ENCODE assay signal across 9 cellular contexts in the genomic region with DNA sequence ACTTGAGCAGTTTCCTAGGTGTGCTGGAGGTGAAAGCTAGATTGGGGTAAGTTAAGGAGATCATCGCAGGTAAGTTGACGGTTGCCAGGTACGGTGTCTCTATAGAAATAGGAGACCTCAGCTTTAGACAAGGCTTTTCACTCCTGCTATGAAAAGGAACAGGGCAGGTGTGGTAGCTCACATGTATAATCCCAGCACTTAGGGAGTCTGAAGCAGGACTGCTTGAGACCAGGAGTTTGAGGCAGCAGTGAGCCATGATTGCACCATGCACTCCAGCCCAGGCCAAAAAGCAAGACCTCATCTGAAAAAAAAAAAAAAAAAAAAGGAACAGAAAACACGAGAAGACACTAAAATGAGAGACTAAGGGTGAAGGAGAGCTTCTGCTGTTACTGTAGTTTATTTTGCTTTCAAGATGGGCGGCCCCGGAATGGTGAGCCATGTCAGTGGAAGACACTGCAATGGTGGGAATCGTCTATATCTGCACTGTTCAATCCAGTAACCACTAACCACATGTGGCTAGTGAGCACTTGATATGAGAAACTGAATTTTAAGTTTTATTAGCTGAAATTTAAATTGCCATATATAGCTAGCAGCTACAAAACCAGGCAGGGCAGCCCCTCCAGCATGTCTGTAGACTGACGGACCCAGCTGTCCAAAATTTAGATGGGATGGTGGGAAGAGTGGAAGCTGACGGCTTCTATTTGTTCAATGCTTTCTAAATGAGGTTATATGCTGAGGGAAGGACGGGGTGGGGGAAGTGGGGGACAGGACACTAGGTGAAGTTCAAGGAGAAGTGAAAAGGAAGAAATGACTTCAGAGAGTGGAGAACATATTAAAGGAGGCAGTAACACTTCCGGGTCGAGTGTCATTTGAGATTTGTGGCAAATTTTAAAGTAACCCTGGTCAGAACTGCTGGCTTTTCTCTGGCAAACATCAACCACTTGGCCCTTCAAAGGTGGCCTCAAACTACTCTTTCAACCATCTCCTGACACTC. TPM values are rescaled to one million over a fixed set of nuclear protein-coding genes. Genes with fewer than 3 reads are reported as not detected.
DNase-seq lines count a peak whose midpoint lies in the region; ATAC-seq and TF ChIP-seq lines count a peak whose summit lies in the region.
"Had no signal": no experiment of that assay in that cellular context is flagged by ENCODE, and none has a peak within 500 bp of the region (broad histone marks: within the 10 kb centered on the region; RNA-seq: fewer than 3 reads in every experiment).

No MANE protein-coding gene starts in this region.

- no peaks in the 10 kb centered on the region for H3K27me3 Mint-ChIP-seq in activated CD8-positive, alpha-beta T cell treated with anti-CD3 and anti-CD28 coated beads for 36 hours
- H3K27me3 Mint-ChIP-seq in WTC11 (ENCODE audit: low read depth) (no peaks in the 10 kb centered on the region), Caco-2 (ENCODE audit: insufficient read depth, unreplicated experiment) (no peaks in the 10 kb centered on the region)

- H3K9me3 ChIP-seq in Caco-2: no peaks in the 10 kb centered on the region
- H3K9me3 ChIP-seq: Peyer's patch had no signal

- no TSS peak for BruUV-seq in Caco-2 (replicated peaks; lab: Mats Ljungman, UMichigan)

- POLR2A ChIA-PET in activated CD8-positive, alpha-beta T cell treated with anti-CD3 and anti-CD28 coated beads for 36 hours (lab: Charles Lee): interaction anchor here (1.2 to 3.5 kb wide), 4 partner anchors 9 to 23 kb away, joined by 10 to 16 read pairs (median 12); a partner anchor contains a TSS
- POLR2A ChIA-PET in WTC11 (lab: Charles Lee): interaction anchor here (0.7 kb wide), 1 partner anchor 1181 kb away, joined by 4 read pairs; no protein-coding TSS in a partner anchor
- POLR2A ChIA-PET in Caco-2 (lab: Charles Lee): no interaction called here

- H3K4me1 ChIP-seq in Caco-2: peaks cover 11% of the 10 kb centered on the region

- H3K4me3 Mint-ChIP-seq in activated CD8-positive, alpha-beta T cell treated with anti-CD3 and anti-CD28 coated beads for 36 hours: no peak overlapping the region
- H3K4me3 Mint-ChIP-seq in WTC11: no peak overlapping the region
- no peak overlapping the region for H3K4me3 Mint-ChIP-seq in Caco-2 (ENCODE audit: unreplicated experiment)

- DNase-seq in CD1c-positive myeloid dendritic cell (ENCODE audit: extremely low spot score) (peak; percentile 72), AML-193 (lab: John Stamatoyannopoulos, UW) (no peak), WTC11 (ENCODE audit: low spot score) (no peak), Caco-2 (no peak), NCI-H69 (lab: John Stamatoyannopoulos, UW) (no peak)
- no peak for DNase-seq in activated CD8-positive, alpha-beta T cell treated with anti-CD3 and anti-CD28 coated beads for 36 hours
- DNase-seq: Peyer's patch had no signal

- ATAC-seq in GM18867 (IDR thresholded peaks at IDR 0.05; ENCODE audit: unreplicated experiment): peak; percentile 50
- peak; percentile 44 for ATAC-seq in HG02973 (IDR thresholded peaks at IDR 0.05; ENCODE audit: unreplicated experiment)
- ATAC-seq in activated CD8-positive, alpha-beta T cell treated with anti-CD3 and anti-CD28 coated beads for 36 hours: peak; percentile 15
- no peak for ATAC-seq in WTC11

- no peaks in the 10 kb centered on the region for H3K36me3 ChIP-seq in Caco-2 (ENCODE audit: control insufficient read depth, insufficient read depth, low read length)
- H3K36me3 ChIP-seq: Peyer's patch had no signal

- CTCF ChIA-PET in activated CD8-positive, alpha-beta T cell treated with anti-CD3 and anti-CD28 coated beads for 36 hours (lab: Charles Lee): interaction anchor here (1.8 to 3.0 kb wide), 2 partner anchors 49 to 284 kb away, joined by 6 to 7 read pairs; no protein-coding TSS in a partner anchor
- CTCF ChIA-PET in WTC11 (lab: Charles Lee): interaction anchor here (0.6 to 1.4 kb wide), 3 partner anchors 14 to 765 kb away, joined by 3 to 6 read pairs (median 3); no protein-coding TSS in a partner anchor
- CTCF ChIA-PET in Caco-2 (lab: Charles Lee): no interaction called here

- H3K4me1 Mint-ChIP-seq in activated CD8-positive, alpha-beta T cell treated with anti-CD3 and anti-CD28 coated beads for 36 hours (ENCODE audit: low read depth): peaks cover 94% of the 10 kb centered on the region
- H3K4me1 Mint-ChIP-seq in WTC11 (peaks cover 66% of the 10 kb centered on the region), Caco-2 (ENCODE audit: low read depth, unreplicated experiment) (peaks cover 21% of the 10 kb centered on the region)

- no peaks in the 10 kb centered on the region for H3K27me3 ChIP-seq in Caco-2 (replicated peaks; ENCODE audit: control insufficient read depth, insufficient read depth, low read length)
- H3K27me3 ChIP-seq: Peyer's patch had no signal

- peaks cover 68% of the 10 kb centered on the region for H3K36me3 Mint-ChIP-seq in activated CD8-positive, alpha-beta T cell treated with anti-CD3 and anti-CD28 coated beads for 36 hours (ENCODE audit: low read depth)
- H3K36me3 Mint-ChIP-seq in WTC11 (peaks cover 5% of the 10 kb centered on the region), Caco-2 (ENCODE audit: insufficient read depth, unreplicated experiment) (no peaks in the 10 kb centered on the region)

- TF ChIP-seq CTCF in activated CD8-positive, alpha-beta T cell treated with anti-CD3 and anti-CD28 coated beads for 36 hours (IDR thresholded peaks at IDR 0.05): no peak
- no peak for TF ChIP-seq CTCF in WTC11 (IDR thresholded peaks at IDR 0.05)
- TF ChIP-seq CTCF in Caco-2 (IDR thresholded peaks at IDR 0.05; ENCODE audit: insufficient read depth in 1 of 2, low read depth in 1 of 2, low read length in 1 of 2, severe bottlenecking in 1 of 2, unreplicated experiment in 1 of 2): no peak

- H3K27ac Mint-ChIP-seq in activated CD8-positive, alpha-beta T cell treated with anti-CD3 and anti-CD28 coated beads for 36 hours: peak overlapping the region; percentile 78
- H3K27ac Mint-ChIP-seq in WTC11 (no peak overlapping the region; the same call in 1 of the 2 replicates), Caco-2 (ENCODE audit: unreplicated experiment) (no peak overlapping the region)

- no peak overlapping the region for H3K4me3 ChIP-seq in Caco-2 (ENCODE audit: low read depth, low read length)
- H3K4me3 ChIP-seq: Peyer's patch had no signal

- peaks cover 9% of the 10 kb centered on the region for H3K9me3 Mint-ChIP-seq in activated CD8-positive, alpha-beta T cell treated with anti-CD3 and anti-CD28 coated beads for 36 hours
- no peaks in the 10 kb centered on the region; the same call in 1 of the 2 replicates for H3K9me3 Mint-ChIP-seq in WTC11
- no peaks in the 10 kb centered on the region for H3K9me3 Mint-ChIP-seq in Caco-2 (ENCODE audit: unreplicated experiment)

- intact Hi-C loops in activated CD8-positive, alpha-beta T cell treated with anti-CD3 and anti-CD28 coated beads for 36 hours (cut with micrococcal nuclease): no loop called here
- intact Hi-C loops in Caco-2 (cut with micrococcal nuclease; ENCODE audit: unreplicated experiment): no loop called here

TF ChIP-seq in WTC11, 78 proteins besides CTCF, POLR2A, EP300 and RAD21 (continues in another document):
- TF ChIP-seq EMX1 (CRISPR knock-in tag; IDR thresholded peaks at IDR 0.05): no peak
- no peak for TF ChIP-seq GABPB1 (CRISPR knock-in tag; IDR thresholded peaks at IDR 0.05)
- TF ChIP-seq, protein P1, sequence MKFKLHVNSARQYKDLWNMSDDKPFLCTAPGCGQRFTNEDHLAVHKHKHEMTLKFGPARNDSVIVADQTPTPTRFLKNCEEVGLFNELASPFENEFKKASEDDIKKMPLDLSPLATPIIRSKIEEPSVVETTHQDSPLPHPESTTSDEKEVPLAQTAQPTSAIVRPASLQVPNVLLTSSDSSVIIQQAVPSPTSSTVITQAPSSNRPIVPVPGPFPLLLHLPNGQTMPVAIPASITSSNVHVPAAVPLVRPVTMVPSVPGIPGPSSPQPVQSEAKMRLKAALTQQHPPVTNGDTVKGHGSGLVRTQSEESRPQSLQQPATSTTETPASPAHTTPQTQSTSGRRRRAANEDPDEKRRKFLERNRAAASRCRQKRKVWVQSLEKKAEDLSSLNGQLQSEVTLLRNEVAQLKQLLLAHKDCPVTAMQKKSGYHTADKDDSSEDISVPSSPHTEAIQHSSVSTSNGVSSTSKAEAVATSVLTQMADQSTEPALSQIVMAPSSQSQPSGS (CRISPR knock-in tag; IDR thresholded peaks at IDR 0.05; ENCODE audit: borderline replicate concordance, low read depth): no peak
- TF ChIP-seq RORB (CRISPR knock-in tag; IDR thresholded peaks at IDR 0.05): no peak
- TF ChIP-seq, protein P2, sequence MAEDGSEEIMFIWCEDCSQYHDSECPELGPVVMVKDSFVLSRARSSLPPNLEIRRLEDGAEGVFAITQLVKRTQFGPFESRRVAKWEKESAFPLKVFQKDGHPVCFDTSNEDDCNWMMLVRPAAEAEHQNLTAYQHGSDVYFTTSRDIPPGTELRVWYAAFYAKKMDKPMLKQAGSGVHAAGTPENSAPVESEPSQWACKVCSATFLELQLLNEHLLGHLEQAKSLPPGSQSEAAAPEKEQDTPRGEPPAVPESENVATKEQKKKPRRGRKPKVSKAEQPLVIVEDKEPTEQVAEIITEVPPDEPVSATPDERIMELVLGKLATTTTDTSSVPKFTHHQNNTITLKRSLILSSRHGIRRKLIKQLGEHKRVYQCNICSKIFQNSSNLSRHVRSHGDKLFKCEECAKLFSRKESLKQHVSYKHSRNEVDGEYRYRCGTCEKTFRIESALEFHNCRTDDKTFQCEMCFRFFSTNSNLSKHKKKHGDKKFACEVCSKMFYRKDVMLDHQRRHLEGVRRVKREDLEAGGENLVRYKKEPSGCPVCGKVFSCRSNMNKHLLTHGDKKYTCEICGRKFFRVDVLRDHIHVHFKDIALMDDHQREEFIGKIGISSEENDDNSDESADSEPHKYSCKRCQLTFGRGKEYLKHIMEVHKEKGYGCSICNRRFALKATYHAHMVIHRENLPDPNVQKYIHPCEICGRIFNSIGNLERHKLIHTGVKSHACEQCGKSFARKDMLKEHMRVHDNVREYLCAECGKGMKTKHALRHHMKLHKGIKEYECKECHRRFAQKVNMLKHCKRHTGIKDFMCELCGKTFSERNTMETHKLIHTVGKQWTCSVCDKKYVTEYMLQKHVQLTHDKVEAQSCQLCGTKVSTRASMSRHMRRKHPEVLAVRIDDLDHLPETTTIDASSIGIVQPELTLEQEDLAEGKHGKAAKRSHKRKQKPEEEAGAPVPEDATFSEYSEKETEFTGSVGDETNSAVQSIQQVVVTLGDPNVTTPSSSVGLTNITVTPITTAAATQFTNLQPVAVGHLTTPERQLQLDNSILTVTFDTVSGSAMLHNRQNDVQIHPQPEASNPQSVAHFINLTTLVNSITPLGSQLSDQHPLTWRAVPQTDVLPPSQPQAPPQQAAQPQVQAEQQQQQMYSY (CRISPR knock-in tag; IDR thresholded peaks at IDR 0.05): no peak
- TF ChIP-seq, protein P3, sequence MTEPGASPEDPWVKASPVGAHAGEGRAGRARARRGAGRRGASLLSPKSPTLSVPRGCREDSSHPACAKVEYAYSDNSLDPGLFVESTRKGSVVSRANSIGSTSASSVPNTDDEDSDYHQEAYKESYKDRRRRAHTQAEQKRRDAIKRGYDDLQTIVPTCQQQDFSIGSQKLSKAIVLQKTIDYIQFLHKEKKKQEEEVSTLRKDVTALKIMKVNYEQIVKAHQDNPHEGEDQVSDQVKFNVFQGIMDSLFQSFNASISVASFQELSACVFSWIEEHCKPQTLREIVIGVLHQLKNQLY (CRISPR knock-in tag; IDR thresholded peaks at IDR 0.05): no peak

RNA-seq across cellular contexts. Expression of a gene that starts 9.7 kb away (rescaled TPM):
- total RNA-seq in activated CD8-positive, alpha-beta T cell treated with anti-CD3 and anti-CD28 coated beads for 36 hours: 100 to 1,000 TPM; 108 to 115 TPM
- 37.8 to 47.5 TPM (median 44.5 TPM) in 3 replicates for total RNA-seq in WTC11 (2021)
- total RNA-seq in Caco-2 (2022): 25.2 and 26.9 TPM in 2 replicates
